Comparison of ENCODE assay signal across 9 cellular contexts in the genomic region with DNA sequence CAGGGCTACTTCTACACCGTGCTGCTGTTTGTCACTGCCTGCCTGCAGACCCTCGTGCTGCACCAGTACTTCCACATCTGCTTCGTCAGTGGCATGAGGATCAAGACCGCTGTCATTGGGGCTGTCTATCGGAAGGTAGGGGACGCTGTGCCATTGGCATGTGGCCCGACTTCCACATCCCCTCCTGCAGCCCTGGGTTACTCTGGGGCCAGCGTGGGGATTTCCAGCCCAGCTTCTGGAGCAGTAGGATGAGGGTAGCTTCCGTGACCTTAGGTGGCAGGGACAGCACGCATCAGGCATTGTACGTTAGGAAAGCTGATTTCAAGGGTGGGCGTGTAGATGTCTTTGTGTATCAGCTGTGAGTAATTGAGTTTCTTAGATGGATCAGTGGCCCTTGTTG.
DNase-seq lines count a peak whose midpoint lies in the region; ATAC-seq and TF ChIP-seq lines count a peak whose summit lies in the region.
"Had no signal": no experiment of that assay in that cellular context is flagged by ENCODE, and none has a peak within 500 bp of the region (broad histone marks: within the 10 kb centered on the region; RNA-seq: fewer than 3 reads in every experiment).

No MANE protein-coding gene starts in this region.

- ATAC-seq in GM21786 (IDR thresholded peaks at IDR 0.05; ENCODE audit: unreplicated experiment): no peak

- no peak overlapping the region for H3K4me2 ChIP-seq in DOHH2 (ENCODE audit: low read length)

- H3K27me3 ChIP-seq in DOHH2 (ENCODE audit: control insufficient read depth, low read length): no peaks in the 10 kb centered on the region

- DNase-seq in RWPE1 (ENCODE audit: low spot score) (no peak), fibroblast of villous mesenchyme (ENCODE audit: low read depth) (no peak), NCI-H2107 (lab: John Stamatoyannopoulos, UW) (no peak), cerebellum (ENCODE audit: low spot score) (no peak), GOT3 (lab: John Stamatoyannopoulos, UW) (no peak)
- DNase-seq: NCI-H2029 had no signal

- peaks cover 16% of the 10 kb centered on the region for H3K4me1 ChIP-seq in DOHH2 (ENCODE audit: control insufficient read depth, low read length)

- H3K9me3 ChIP-seq in DOHH2 (ENCODE audit: control insufficient read depth, insufficient read depth, low read length): no peaks in the 10 kb centered on the region

- H3K27ac ChIP-seq in 22Rv1: no peak overlapping the region
- H3K27ac ChIP-seq in DOHH2 (ENCODE audit: low read depth, low read length): no peak overlapping the region
- H3K27ac ChIP-seq in RWPE1: peak overlapping the region; percentile 27

- H3K79me2 ChIP-seq in DOHH2 (ENCODE audit: control insufficient read depth, low read length): no peaks in the 10 kb centered on the region

- H3K36me3 ChIP-seq in DOHH2 (ENCODE audit: control insufficient read depth, low read length): peaks cover 62% of the 10 kb centered on the region

- no peaks in the 10 kb centered on the region for H3K9me2 ChIP-seq in DOHH2 (replicated peaks; ENCODE audit: control insufficient read depth, low read length)

- no peaks in the 10 kb centered on the region for H4K20me1 ChIP-seq in DOHH2 (ENCODE audit: control insufficient read depth, insufficient read depth, low read depth, low read length)

- POLR2A ChIA-PET in RWPE1 (lab: Yijun Ruan, JAX; ENCODE audit: low non-redundant PET): no interaction called here

- CTCF ChIA-PET in RWPE1 (lab: Yijun Ruan, JAX): interaction anchor here (0.5 to 1.0 kb wide), 3 partner anchors 35 to 171 kb away, joined by 3 to 5 read pairs (median 3); no protein-coding TSS in a partner anchor

- TF ChIP-seq CTCF in 22Rv1 (IDR thresholded peaks at IDR 0.05) (peak; percentile 43), DOHH2 (IDR thresholded peaks at IDR 0.05; ENCODE audit: low read depth, low read length, poor library complexity, severe bottlenecking) (peak; percentile 67), RWPE1 (conservative IDR thresholded peaks at IDR 0.05; ENCODE audit: low read depth) (no peak), fibroblast of villous mesenchyme (IDR thresholded peaks at IDR 0.05; ENCODE audit: insufficient read depth, low read depth, low read length) (peak; percentile 22)

- H3K4me3 ChIP-seq in DOHH2 (ENCODE audit: low read length) (no peak overlapping the region), fibroblast of villous mesenchyme (ENCODE audit: low read depth, low read length) (no peak overlapping the region)

- no peaks in the 10 kb centered on the region for H3F3A ChIP-seq in DOHH2 (ENCODE audit: control insufficient read depth, insufficient read depth)
